In genomic region chrX:153885208-153885787, GRCh38 we compare ENCODE assay signal across 11 cellular contexts.
DNase-seq lines count a peak whose midpoint lies in the region.
"Had no signal": no experiment of that assay in that cellular context is flagged by ENCODE, and none has a peak within 500 bp of the region (broad histone marks: within the 10 kb centered on the region; RNA-seq: fewer than 3 reads in every experiment).

No MANE protein-coding gene starts in this region.

- H3K4me3 ChIP-seq in effector memory CD4-positive, alpha-beta T cell (ENCODE audit: insufficient read depth, low read depth, low read length, poor library complexity, severe bottlenecking), result peak overlapping the region; percentile 25
- peak overlapping the region; percentile 50 for H3K4me3 ChIP-seq in neuron (ENCODE audit: low read length)
- H3K4me3 ChIP-seq: thyroid gland had no signal

- H2AFZ ChIP-seq in neuron (ENCODE audit: low read depth, low read length), result no peak overlapping the region

- peaks cover 12% of the 10 kb centered on the region for H3K27me3 ChIP-seq in effector memory CD4-positive, alpha-beta T cell (replicated peaks; ENCODE audit: control insufficient read depth, insufficient read depth, low read length, poor library complexity, severe bottlenecking)
- H3K27me3 ChIP-seq in neuron (ENCODE audit: insufficient read depth, low read length), result peaks cover 17% of the 10 kb centered on the region

- H3K36me3 ChIP-seq in effector memory CD4-positive, alpha-beta T cell (ENCODE audit: control insufficient read depth, insufficient read depth, low read length), result no peaks in the 10 kb centered on the region
- no peaks in the 10 kb centered on the region for H3K36me3 ChIP-seq in neuron (ENCODE audit: insufficient read depth, low read length)
- H3K36me3 ChIP-seq: thyroid gland had no signal

- DNase-seq in NCI-H1105 (lab: John Stamatoyannopoulos, UW) (peak; percentile 22), NCI-H1105 treated with DMSO at 0.1 percent for 48 hours (lab: John Stamatoyannopoulos, UW) (no peak), NCI-H82 (lab: John Stamatoyannopoulos, UW) (peak; percentile 78), NCI-H524 treated with DMSO at 0.1 percent for 48 hours (lab: John Stamatoyannopoulos, UW) (no peak), HuH-7.5 (ENCODE audit: low spot score) (no peak)
- no peak for DNase-seq in effector memory CD4-positive, alpha-beta T cell
- no peak for DNase-seq in effector CD4-positive, alpha-beta T cell
- DNase-seq: left ventricle myocardium superior, MV-4-11, thyroid gland had no signal

- peaks cover 8% of the 10 kb centered on the region for H3K4me1 ChIP-seq in effector memory CD4-positive, alpha-beta T cell (ENCODE audit: control insufficient read depth, insufficient read depth, low read length, poor library complexity, severe bottlenecking)
- peaks cover 55% of the 10 kb centered on the region for H3K4me1 ChIP-seq in neuron (ENCODE audit: insufficient read depth, low read length)
- H3K4me1 ChIP-seq: thyroid gland had no signal

- H3K9me3 ChIP-seq in effector memory CD4-positive, alpha-beta T cell (ENCODE audit: control insufficient read depth, low read length), result no peaks in the 10 kb centered on the region
- H3K9me3 ChIP-seq in neuron (ENCODE audit: low read length), result no peaks in the 10 kb centered on the region
- H3K9me3 ChIP-seq: thyroid gland had no signal

- no peak overlapping the region for H3K27ac ChIP-seq in effector memory CD4-positive, alpha-beta T cell (ENCODE audit: insufficient read depth, low read length, poor library complexity, severe bottlenecking)
- H3K27ac ChIP-seq: thyroid gland had no signal

Comparison
In these comparisons a context has a peak if more than half of its experiments do, and no peak if none do; other contexts are left out.
1. DNase-seq: peak in NCI-H1105 (single experiment) and NCI-H82 (single experiment); none in NCI-H1105 treated with DMSO at 0.1 percent for 48 hours (single experiment), effector memory CD4-positive, alpha-beta T cell (0 of 3), NCI-H524 treated with DMSO at 0.1 percent for 48 hours (single experiment), HuH-7.5 (single experiment) and effector CD4-positive, alpha-beta T cell (single experiment).